Comparison of ENCODE assay signal across 1 cellular context in genomic region chr12:102966200-102966941, GRCh38.
TF ChIP-seq lines count a peak whose summit lies in the region.

No MANE protein-coding gene starts in this region.

TF ChIP-seq in H1, 55 proteins besides CTCF, POLR2A, EP300 and RAD21:
- TF ChIP-seq TBP (IDR thresholded peaks at IDR 0.05; ENCODE audit: low read depth, low read length) (no peak), EGR1 (IDR thresholded peaks at IDR 0.05; ENCODE audit: borderline replicate concordance, low read depth, low read length) (no peak), BCL11A (IDR thresholded peaks at IDR 0.05; ENCODE audit: low read depth in 2 of 2, low read length in 2 of 2) (no peak), ASH2L (IDR thresholded peaks at IDR 0.05; ENCODE audit: low read length) (no peak)
